Comparison of ENCODE assay signal across 22 cellular contexts in genomic region chr10:476458-476780, GRCh38.
A peak's percentile ranks its signal among the peaks of the same experiment; 100 is the strongest.
DNase-seq lines count a peak whose midpoint lies in the region; ATAC-seq and TF ChIP-seq lines count a peak whose summit lies in the region.
"Had no signal": no experiment of that assay in that cellular context is flagged by ENCODE, and none has a peak within 500 bp of the region (broad histone marks: within the 10 kb centered on the region; RNA-seq: fewer than 3 reads in every experiment).

No MANE protein-coding gene starts in this region.

- no peak for ATAC-seq in GM18858 (IDR thresholded peaks at IDR 0.05; ENCODE audit: unreplicated experiment)
- no peak for ATAC-seq in GM21360 (IDR thresholded peaks at IDR 0.05; ENCODE audit: unreplicated experiment)
- no peak for ATAC-seq in T-cell (replicated peaks in 1 of 4)
- ATAC-seq: GM23338, PC-3 had no signal

- H3K27ac Mint-ChIP-seq in activated T-cell treated with anti-CD3 and anti-CD28 coated beads, Interleukin-2, amount 50 U/mL, for 24 hours = no peak overlapping the region
- H3K27ac Mint-ChIP-seq in brain (peak overlapping the region in 3 of 5 experiments; percentile 37 to 90 (median 68)), T-cell (peak overlapping the region in 1 of 2 donors; percentile 66)
- H3K27ac Mint-ChIP-seq: GM23338 had no signal

- peaks cover 7% of the 10 kb centered on the region for H3K4me1 Mint-ChIP-seq in activated T-cell treated with anti-CD3 and anti-CD28 coated beads, Interleukin-2, amount 50 U/mL, for 24 hours (ENCODE audit: low read depth)
- H3K4me1 Mint-ChIP-seq in brain = peaks cover 29% of the 10 kb centered on the region
- peaks cover 13 to 21% (median 20%) of the 10 kb centered on the region in 3 donors for H3K4me1 Mint-ChIP-seq in T-cell

- POLR2A ChIA-PET in T-cell (lab: Charles Lee) = no interaction called here

- CTCF ChIA-PET in T-cell (lab: Charles Lee) = no interaction called here

- no peaks in the 10 kb centered on the region for H3K27me3 Mint-ChIP-seq in activated T-cell treated with anti-CD3 and anti-CD28 coated beads, Interleukin-2, amount 50 U/mL, for 24 hours
- no peaks in the 10 kb centered on the region for H3K27me3 Mint-ChIP-seq in brain
- H3K27me3 Mint-ChIP-seq in T-cell = no peaks in the 10 kb centered on the region
- H3K27me3 Mint-ChIP-seq: CD4-positive, alpha-beta T cell had no signal

- TF ChIP-seq CTCF in brain (conservative IDR thresholded peaks at IDR 0.05) = no peak

- DNase-seq in activated T-cell treated with anti-CD3 and anti-CD28 coated beads, Interleukin-2, amount 50 U/mL, for 24 hours = peak; percentile 13
- DNase-seq in activated T-cell treated with anti-CD3 and anti-CD28 coated beads, Interleukin-2, amount 50 U/mL, for 1 hour = no peak
- DNase-seq in mesenteric fat pad (ENCODE audit: low spot score) = peak; percentile 59
- no peak for DNase-seq in T-cell
- DNase-seq: 8988T; ACHN; BE2C; CD4-positive, alpha-beta T cell; DMS53; HFFc6; IMR-90; KG1; MG63; NCI-H2029; NCI-H446; NCI-H524 treated with DMSO at 0.1 percent for 48 hours; NCI-H774; PC-3 had no signal

- H3K9me3 Mint-ChIP-seq in activated T-cell treated with anti-CD3 and anti-CD28 coated beads, Interleukin-2, amount 50 U/mL, for 24 hours = peaks cover 3% of the 10 kb centered on the region
- H3K9me3 Mint-ChIP-seq in brain (peaks cover 0 to 9% (median 4%) of the 10 kb centered on the region in 5 experiments), T-cell (peaks cover 0 to 8% (median 5%) of the 10 kb centered on the region in 3 donors)

- no peaks in the 10 kb centered on the region for H3K36me3 Mint-ChIP-seq in activated T-cell treated with anti-CD3 and anti-CD28 coated beads, Interleukin-2, amount 50 U/mL, for 24 hours (ENCODE audit: low read depth)
- H3K36me3 Mint-ChIP-seq in brain (peaks cover 73% of the 10 kb centered on the region), T-cell (peaks cover 4% of the 10 kb centered on the region)

- H3K4me3 Mint-ChIP-seq in activated T-cell treated with anti-CD3 and anti-CD28 coated beads, Interleukin-2, amount 50 U/mL, for 24 hours = no peak overlapping the region
- no peak overlapping the region for H3K4me3 Mint-ChIP-seq in brain
- no peak overlapping the region for H3K4me3 Mint-ChIP-seq in T-cell
- H3K4me3 Mint-ChIP-seq: CD4-positive, alpha-beta T cell; HFFc6 had no signal

Comparison
In these comparisons a context has a peak if more than half of its experiments do, and no peak if none do; other contexts are left out.
1. DNase-seq: peak in activated T-cell treated with anti-CD3 and anti-CD28 coated beads, Interleukin-2, amount 50 U/mL, for 24 hours (single experiment) and mesenteric fat pad (single experiment); none in activated T-cell treated with anti-CD3 and anti-CD28 coated beads, Interleukin-2, amount 50 U/mL, for 1 hour (single experiment) and T-cell (0 of 34).